15 cellular contexts compared by ENCODE assay signal in the genomic region with DNA sequence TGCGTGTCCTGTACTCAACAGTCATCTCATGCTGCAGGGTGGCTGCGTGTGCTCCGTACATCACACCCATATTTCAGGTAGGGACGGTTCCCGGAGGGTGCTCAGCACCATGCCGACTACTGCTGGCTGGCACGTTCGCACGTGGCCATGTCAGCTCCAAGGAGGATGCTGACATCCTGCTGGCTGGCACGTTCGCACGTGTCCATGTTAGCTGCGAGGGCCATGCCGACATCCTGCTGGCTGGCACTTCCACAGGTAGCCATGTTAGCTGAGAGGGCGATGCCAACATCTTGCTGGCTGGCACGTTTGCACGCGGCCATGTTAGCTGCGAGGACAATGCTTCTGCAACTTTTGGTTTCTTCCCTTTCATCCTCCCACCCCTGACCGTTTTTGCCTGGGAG.
A peak's percentile ranks its signal among the peaks of the same experiment; 100 is the strongest.
DNase-seq lines count a peak whose midpoint lies in the region; ATAC-seq, FAIRE-seq and TF ChIP-seq lines count a peak whose summit lies in the region.
"Had no signal": no experiment of that assay in that cellular context is flagged by ENCODE, and none has a peak within 500 bp of the region (broad histone marks: within the 10 kb centered on the region; RNA-seq: fewer than 3 reads in every experiment).

No MANE protein-coding gene starts in this region.

- H3K9me3 Mint-ChIP-seq in CD8-positive, alpha-beta memory T cell, result no peaks in the 10 kb centered on the region
- H3K9me3 Mint-ChIP-seq in glutamatergic neuron (ENCODE audit: unreplicated experiment), result peaks cover 3% of the 10 kb centered on the region

- H3K9ac ChIP-seq in H1 (replicated peaks in 1 of 4; ENCODE audit: extremely low read depth in 1 of 4, low read depth in 3 of 4, low read length in 3 of 4), result no peak overlapping the region
- H3K9ac ChIP-seq: BLaER1 had no signal

- no peaks in the 10 kb centered on the region for H3K4me1 Mint-ChIP-seq in CD8-positive, alpha-beta memory T cell
- H3K4me1 Mint-ChIP-seq in glutamatergic neuron (ENCODE audit: low read depth, unreplicated experiment), result no peaks in the 10 kb centered on the region

- intact Hi-C loops in sciatic nerve (cut with DNase I), result no loop called here

- H4K8ac ChIP-seq in H1 (ENCODE audit: extremely low read depth, insufficient read depth, low read length), result no peak overlapping the region

- H3K56ac ChIP-seq in H1 (replicated peaks; ENCODE audit: insufficient read length, low read depth, low read length), result no peak overlapping the region

- no peak overlapping the region for H3K18ac ChIP-seq in H1 (ENCODE audit: extremely low read depth, low read length)

- H3K36me3 Mint-ChIP-seq in CD8-positive, alpha-beta memory T cell, result no peaks in the 10 kb centered on the region
- H3K36me3 Mint-ChIP-seq in glutamatergic neuron (ENCODE audit: unreplicated experiment), result peaks cover 1% of the 10 kb centered on the region

- no peak overlapping the region for H3K4me3 Mint-ChIP-seq in CD8-positive, alpha-beta memory T cell
- no peak overlapping the region for H3K4me3 Mint-ChIP-seq in glutamatergic neuron (ENCODE audit: unreplicated experiment)

- H3K27me3 Mint-ChIP-seq in CD8-positive, alpha-beta memory T cell, result peaks cover 5 to 10% of the 10 kb centered on the region in 2 donors
- peaks cover 5% of the 10 kb centered on the region for H3K27me3 Mint-ChIP-seq in glutamatergic neuron (ENCODE audit: unreplicated experiment)

- peak overlapping the region; percentile 58 for H3K4ac ChIP-seq in H1 (replicated peaks; ENCODE audit: insufficient read length, low read depth, low read length)

- H3K4me3 ChIP-seq in CD8-positive, alpha-beta memory T cell (ENCODE audit: low read length), result no peak overlapping the region
- no peak overlapping the region for H3K4me3 ChIP-seq in H1 (ENCODE audit: extremely low read depth in 1 of 4, insufficient read depth in 2 of 4, low read depth in 3 of 4, low read length in 4 of 4)
- H3K4me3 ChIP-seq: BLaER1 had no signal

- TF ChIP-seq EP300 in H1 (IDR thresholded peaks at IDR 0.05; ENCODE audit: borderline replicate concordance in 1 of 2, low read depth in 2 of 2, low read length in 2 of 2), result no peak

- H3K36me3 ChIP-seq in CD8-positive, alpha-beta memory T cell (ENCODE audit: insufficient read depth, low read length), result no peaks in the 10 kb centered on the region
- H3K36me3 ChIP-seq in H1 (ENCODE audit: control insufficient read depth in 2 of 4, insufficient read depth in 4 of 4, low read length in 3 of 4), result no peaks in the 10 kb centered on the region
- H3K36me3 ChIP-seq: BLaER1 had no signal

- H2BK20ac ChIP-seq in H1 (ENCODE audit: low read length), result 0 out of 2 replicates have a peak overlapping the region, but pooled peaks have one; percentile 27

- H3K9me3 ChIP-seq in CD8-positive, alpha-beta memory T cell (ENCODE audit: low read length), result no peaks in the 10 kb centered on the region
- H3K9me3 ChIP-seq in H1 (ENCODE audit: insufficient read depth in 2 of 2, low read depth in 1 of 2, low read length in 1 of 2), result no peaks in the 10 kb centered on the region
- H3K9me3 ChIP-seq: BLaER1 had no signal

- TF ChIP-seq RAD21 in H1 (IDR thresholded peaks at IDR 0.05 in 1 of 2, conservative IDR thresholded peaks at IDR 0.05 in 1 of 2; ENCODE audit: low read depth in 2 of 2, low read length in 2 of 2), result no peak

- H3K79me1 ChIP-seq in H1 (ENCODE audit: low read depth, low read length), result no peaks in the 10 kb centered on the region

- no peak for DNase-seq in CD8-positive, alpha-beta memory T cell
- DNase-seq in GM12891 (ENCODE audit: insufficient read length, low spot score) (no peak), H1 (ENCODE audit: low read depth in 1 of 2, low spot score in 2 of 2) (peak in 1 of 2 experiments; percentile 33), sciatic nerve (ENCODE audit: low spot score) (peak; percentile 30), AG20443 (ENCODE audit: low spot score) (no peak), Ammon's horn (ENCODE audit: low spot score) (no peak), glutamatergic neuron (no peak)
- DNase-seq: NCI-H1417, NCI-H2029, NCI-H2171 treated with DMSO at 0.1 percent for 48 hours, NCI-H510A treated with DMSO at 0.1 percent for 48 hours, SHP77 treated with DMSO at 0.1 percent for 48 hours had no signal

- no peak overlapping the region for H2AFZ ChIP-seq in H1 (ENCODE audit: low read length)

- H3K79me2 ChIP-seq in H1 (ENCODE audit: control insufficient read depth in 1 of 2, insufficient read depth in 2 of 2, low read length in 2 of 2), result no peaks in the 10 kb centered on the region

- no peak for ATAC-seq in sciatic nerve
- ATAC-seq: Panc1 had no signal

- no peak overlapping the region for H2AK5ac ChIP-seq in H1 (ENCODE audit: low read depth, low read length)

- H3K27ac Mint-ChIP-seq in CD8-positive, alpha-beta memory T cell, result no peak overlapping the region
- no peak overlapping the region for H3K27ac Mint-ChIP-seq in glutamatergic neuron (ENCODE audit: unreplicated experiment)

- H3K27ac ChIP-seq in CD8-positive, alpha-beta memory T cell (ENCODE audit: low read depth, low read length), result peak overlapping the region; percentile 24
- H3K27ac ChIP-seq in H1 (ENCODE audit: low read depth, low read length), result no peak overlapping the region
- H3K27ac ChIP-seq: BLaER1 had no signal

- WGBS in H1 (ENCODE audit: extremely low coverage in 1 of 2, insufficient coverage in 1 of 2, insufficient read length in 1 of 2, insufficient replicate concordance in 2 of 2, low coverage in 1 of 2, low lambda C conversion rate in 2 of 2, missing lambda C conversion rate in 1 of 2), 2 experiments, result 91% methylated on average over 20 of the region's 20 CpGs; no CpG with 5 or more reads in 1 of the 2 experiments

- peak overlapping the region; percentile 20 for H4K91ac ChIP-seq in H1 (replicated peaks; ENCODE audit: insufficient read length, low read length)

- POLR2A ChIA-PET in CD8-positive, alpha-beta memory T cell (lab: Charles Lee), result no interaction called here
- POLR2A ChIA-PET in H1 (lab: Charles Lee; ENCODE audit: partially characterized antibody), result interaction anchor here (0.7 kb wide), 1 partner anchor 187 kb away, joined by 6 read pairs; no protein-coding TSS in a partner anchor

- FAIRE-seq in GM12891 (lab: Jason Lieb, UNC) (peak; percentile 33), H1 (lab: Jason Lieb, UNC) (no peak)
- FAIRE-seq: H54 had no signal

- H3K23me2 ChIP-seq in H1 (ENCODE audit: low read depth, low read length), result no peaks in the 10 kb centered on the region

- H3K23ac ChIP-seq in H1 (ENCODE audit: insufficient read length), result no peak overlapping the region

- CTCF ChIA-PET in CD8-positive, alpha-beta memory T cell (lab: Charles Lee), result no interaction called here
- CTCF ChIA-PET in H1 (lab: Charles Lee; ENCODE audit: partially characterized antibody), result interaction anchor here (0.6 to 1.9 kb wide), 3 partner anchors 11 to 385 kb away, joined by 4 to 6 read pairs (median 4); no protein-coding TSS in a partner anchor

- peak overlapping the region; percentile 67; the same call in 1 of the 2 replicates for H2BK15ac ChIP-seq in H1 (ENCODE audit: low read length)

- no peak overlapping the region for H3K4me2 ChIP-seq in H1 (ENCODE audit: insufficient read depth in 1 of 2, low read depth in 2 of 2, low read length in 2 of 2)
- H3K4me2 ChIP-seq: BLaER1 had no signal

- no peak overlapping the region for H3K14ac ChIP-seq in H1 (ENCODE audit: insufficient read length)

- TF ChIP-seq POLR2A in GM12891 (IDR thresholded peaks at IDR 0.05; ENCODE audit: low read depth, low read length) (no peak), H1 (IDR thresholded peaks at IDR 0.05; ENCODE audit: control extremely low read depth in 1 of 2, low read depth in 2 of 2, low read length in 2 of 2) (no peak)

- no peaks in the 10 kb centered on the region for H3K4me1 ChIP-seq in CD8-positive, alpha-beta memory T cell (ENCODE audit: insufficient read depth, low read length)
- no peaks in the 10 kb centered on the region; a peak in 1 of 7 replicates for H3K4me1 ChIP-seq in H1 (replicated peaks in 1 of 4; ENCODE audit: control insufficient read depth in 3 of 4, insufficient read depth in 4 of 4, low read length in 3 of 4)

- no peaks in the 10 kb centered on the region for H3K27me3 ChIP-seq in CD8-positive, alpha-beta memory T cell (ENCODE audit: insufficient read depth, low read length, poor library complexity, severe bottlenecking)
- H3K27me3 ChIP-seq in H1 (replicated peaks in 1 of 4; ENCODE audit: control insufficient read depth in 3 of 4, extremely low read depth in 1 of 4, insufficient read depth in 3 of 4, low read length in 3 of 4), result peaks cover 0 to 2% (median 0%) of the 10 kb centered on the region in 4 experiments; a peak in 2 of 7 replicates
- H3K27me3 ChIP-seq: BLaER1 had no signal

- TF ChIP-seq CTCF in H1 (IDR thresholded peaks at IDR 0.05; ENCODE audit: control extremely low read depth in 1 of 3, insufficient read depth in 1 of 3, low read depth in 1 of 3, low read length in 3 of 3) (no peak), glutamatergic neuron (IDR thresholded peaks at IDR 0.05; ENCODE audit: partially characterized antibody, unreplicated experiment) (no peak)

- peak overlapping the region; percentile 80; the same call in 1 of the 2 replicates for H2BK12ac ChIP-seq in H1 (ENCODE audit: low read depth, low read length)

- H4K5ac ChIP-seq in H1 (ENCODE audit: insufficient read length, low read depth, low read length), result no peak overlapping the region

- no peaks in the 10 kb centered on the region for H4K20me1 ChIP-seq in H1 (replicated peaks in 1 of 2; ENCODE audit: control insufficient read depth in 1 of 2, insufficient read depth in 2 of 2, low read length in 2 of 2)
- H4K20me1 ChIP-seq: BLaER1 had no signal

- no peak overlapping the region for H2BK120ac ChIP-seq in H1 (replicated peaks; ENCODE audit: low read depth, low read length)

- H2BK5ac ChIP-seq in H1 (ENCODE audit: low read depth, low read length), result peak overlapping the region; percentile 35; the same call in 1 of the 2 replicates

TF ChIP-seq in GM12891, 5 proteins besides CTCF, POLR2A, EP300 and RAD21:
- no peak for TF ChIP-seq TAF1 (IDR thresholded peaks at IDR 0.05; ENCODE audit: low read depth, low read length)
- no peak for TF ChIP-seq POLR2AphosphoS5 (IDR thresholded peaks at IDR 0.05; ENCODE audit: low read depth, low read length)
- TF ChIP-seq PAX5 (IDR thresholded peaks at IDR 0.05; ENCODE audit: insufficient read depth, low read length, severe bottlenecking), result no peak
- no peak for TF ChIP-seq POU2F2 (IDR thresholded peaks at IDR 0.05; ENCODE audit: low read depth, low read length)
- TF ChIP-seq SPI1 (IDR thresholded peaks at IDR 0.05; ENCODE audit: low read depth, low read length), result no peak

TF ChIP-seq in H1, 55 proteins besides CTCF, POLR2A, EP300 and RAD21:
- TF ChIP-seq SAP30 (IDR thresholded peaks at IDR 0.05; ENCODE audit: insufficient read depth, insufficient replicate concordance, low read length), result no peak
